Comparison of ENCODE assay signal across 1 cellular context in genomic region chr22:22682807-22683667, GRCh38.
TF ChIP-seq lines count a peak whose summit lies in the region.

No MANE protein-coding gene starts in this region.

TF ChIP-seq in HepG2, 621 proteins besides CTCF, POLR2A, EP300 and RAD21 (continued from another document):
- TF ChIP-seq, protein P1, sequence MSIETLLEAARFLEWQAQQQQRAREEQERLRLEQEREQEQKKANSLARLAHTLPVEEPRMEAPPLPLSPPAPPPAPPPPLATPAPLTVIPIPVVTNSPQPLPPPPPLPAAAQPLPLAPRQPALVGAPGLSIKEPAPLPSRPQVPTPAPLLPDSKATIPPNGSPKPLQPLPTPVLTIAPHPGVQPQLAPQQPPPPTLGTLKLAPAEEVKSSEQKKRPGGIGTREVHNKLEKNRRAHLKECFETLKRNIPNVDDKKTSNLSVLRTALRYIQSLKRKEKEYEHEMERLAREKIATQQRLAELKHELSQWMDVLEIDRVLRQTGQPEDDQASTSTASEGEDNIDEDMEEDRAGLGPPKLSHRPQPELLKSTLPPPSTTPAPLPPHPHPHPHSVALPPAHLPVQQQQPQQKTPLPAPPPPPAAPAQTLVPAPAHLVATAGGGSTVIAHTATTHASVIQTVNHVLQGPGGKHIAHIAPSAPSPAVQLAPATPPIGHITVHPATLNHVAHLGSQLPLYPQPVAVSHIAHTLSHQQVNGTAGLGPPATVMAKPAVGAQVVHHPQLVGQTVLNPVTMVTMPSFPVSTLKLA (IDR thresholded peaks at IDR 0.05), result peak; percentile 98
- TF ChIP-seq HNF4G (IDR thresholded peaks at IDR 0.05; ENCODE audit: borderline replicate concordance, low read depth, low read length) (no peak), HNF4G (CRISPR knock-in tag; IDR thresholded peaks at IDR 0.05; ENCODE audit: borderline replicate concordance, low read depth) (no peak)
